In genomic region chr19:10380311-10381102, GRCh38 we compare ENCODE assay signal across 1 cellular context.
TF ChIP-seq lines count a peak whose summit lies in the region.

TYK2 (minus strand) TSS chr19:10380572; CDS start chr19:10378406, 2,166 bp downstream.

TF ChIP-seq in HCT116, 20 proteins besides CTCF, POLR2A, EP300 and RAD21 (continued from another document):
- TF ChIP-seq, protein P1, sequence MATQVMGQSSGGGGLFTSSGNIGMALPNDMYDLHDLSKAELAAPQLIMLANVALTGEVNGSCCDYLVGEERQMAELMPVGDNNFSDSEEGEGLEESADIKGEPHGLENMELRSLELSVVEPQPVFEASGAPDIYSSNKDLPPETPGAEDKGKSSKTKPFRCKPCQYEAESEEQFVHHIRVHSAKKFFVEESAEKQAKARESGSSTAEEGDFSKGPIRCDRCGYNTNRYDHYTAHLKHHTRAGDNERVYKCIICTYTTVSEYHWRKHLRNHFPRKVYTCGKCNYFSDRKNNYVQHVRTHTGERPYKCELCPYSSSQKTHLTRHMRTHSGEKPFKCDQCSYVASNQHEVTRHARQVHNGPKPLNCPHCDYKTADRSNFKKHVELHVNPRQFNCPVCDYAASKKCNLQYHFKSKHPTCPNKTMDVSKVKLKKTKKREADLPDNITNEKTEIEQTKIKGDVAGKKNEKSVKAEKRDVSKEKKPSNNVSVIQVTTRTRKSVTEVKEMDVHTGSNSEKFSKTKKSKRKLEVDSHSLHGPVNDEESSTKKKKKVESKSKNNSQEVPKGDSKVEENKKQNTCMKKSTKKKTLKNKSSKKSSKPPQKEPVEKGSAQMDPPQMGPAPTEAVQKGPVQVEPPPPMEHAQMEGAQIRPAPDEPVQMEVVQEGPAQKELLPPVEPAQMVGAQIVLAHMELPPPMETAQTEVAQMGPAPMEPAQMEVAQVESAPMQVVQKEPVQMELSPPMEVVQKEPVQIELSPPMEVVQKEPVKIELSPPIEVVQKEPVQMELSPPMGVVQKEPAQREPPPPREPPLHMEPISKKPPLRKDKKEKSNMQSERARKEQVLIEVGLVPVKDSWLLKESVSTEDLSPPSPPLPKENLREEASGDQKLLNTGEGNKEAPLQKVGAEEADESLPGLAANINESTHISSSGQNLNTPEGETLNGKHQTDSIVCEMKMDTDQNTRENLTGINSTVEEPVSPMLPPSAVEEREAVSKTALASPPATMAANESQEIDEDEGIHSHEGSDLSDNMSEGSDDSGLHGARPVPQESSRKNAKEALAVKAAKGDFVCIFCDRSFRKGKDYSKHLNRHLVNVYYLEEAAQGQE (IDR thresholded peaks at IDR 0.05; ENCODE audit: low read depth): no peak
- TF ChIP-seq EGR1 (IDR thresholded peaks at IDR 0.05; ENCODE audit: low read depth) (no peak), JUND (IDR thresholded peaks at IDR 0.05) (no peak), SP1 (IDR thresholded peaks at IDR 0.05; ENCODE audit: low read depth) (peak; percentile 99)
